1 cellular context compared by ENCODE assay signal in genomic region chr18:48446582-48447225, GRCh38.
TF ChIP-seq lines count a peak whose summit lies in the region.

No MANE protein-coding gene starts in this region.

TF ChIP-seq in HepG2, 621 proteins besides CTCF, POLR2A, EP300 and RAD21 (continued from another document and continues in another):
- TF ChIP-seq ZFP91 (CRISPR knock-in tag; IDR thresholded peaks at IDR 0.05; ENCODE audit: borderline replicate concordance) (peak; percentile 66), ZFY (CRISPR knock-in tag; IDR thresholded peaks at IDR 0.05) (peak; percentile 69), ZNF605 (CRISPR knock-in tag; IDR thresholded peaks at IDR 0.05) (peak; percentile 50; the same call in 1 of the 2 replicates), FOXC1 (CRISPR knock-in tag; IDR thresholded peaks at IDR 0.05; ENCODE audit: borderline replicate concordance) (peak; percentile 42; the same call in 1 of the 2 replicates), MLLT10 (CRISPR knock-in tag; IDR thresholded peaks at IDR 0.05) (no peak), EED (CRISPR knock-in tag; IDR thresholded peaks at IDR 0.05) (no peak), SOX6 (IDR thresholded peaks at IDR 0.05) (no peak), SOX6 (CRISPR knock-in tag; IDR thresholded peaks at IDR 0.05) (0 out of 2 replicates have a peak, but pooled peaks have one; percentile 43), RBAK (CRISPR knock-in tag; IDR thresholded peaks at IDR 0.05) (no peak), SCMH1 (CRISPR knock-in tag; IDR thresholded peaks at IDR 0.05; ENCODE audit: borderline replicate concordance) (no peak), SNAPC4 (CRISPR knock-in tag; IDR thresholded peaks at IDR 0.05) (no peak), ZNF552 (CRISPR knock-in tag; IDR thresholded peaks at IDR 0.05; ENCODE audit: borderline replicate concordance) (no peak), CREB1 (IDR thresholded peaks at IDR 0.05) (no peak), CREB1 (CRISPR knock-in tag; IDR thresholded peaks at IDR 0.05) (no peak), ZBTB7A (CRISPR knock-in tag; IDR thresholded peaks at IDR 0.05) (no peak), ZNF431 (CRISPR knock-in tag; IDR thresholded peaks at IDR 0.05; ENCODE audit: borderline replicate concordance, low read depth) (no peak), ZNF264 (CRISPR knock-in tag; IDR thresholded peaks at IDR 0.05) (peak; percentile 59; the same call in 1 of the 2 replicates), ZNF550 (CRISPR knock-in tag; IDR thresholded peaks at IDR 0.05; ENCODE audit: borderline replicate concordance) (no peak), UBTF (CRISPR knock-in tag; IDR thresholded peaks at IDR 0.05) (peak; percentile 78), ZNF615 (CRISPR knock-in tag; IDR thresholded peaks at IDR 0.05; ENCODE audit: borderline replicate concordance) (no peak), TARDBP (CRISPR knock-in tag; IDR thresholded peaks at IDR 0.05) (peak; percentile 76; the same call in 1 of the 2 replicates), ISX (CRISPR knock-in tag; conservative IDR thresholded peaks at IDR 0.05) (no peak), ZNF451 (CRISPR knock-in tag; IDR thresholded peaks at IDR 0.05) (no peak), ZUFSP (CRISPR knock-in tag; IDR thresholded peaks at IDR 0.05; ENCODE audit: borderline replicate concordance) (no peak), JUN (CRISPR knock-in tag; IDR thresholded peaks at IDR 0.05) (no peak), ZNF709 (CRISPR knock-in tag; IDR thresholded peaks at IDR 0.05) (no peak), ZSCAN31 (CRISPR knock-in tag; IDR thresholded peaks at IDR 0.05; ENCODE audit: low read depth) (0 out of 2 replicates have a peak, but pooled peaks have one; percentile 45), ZBTB7B (CRISPR knock-in tag; IDR thresholded peaks at IDR 0.05) (0 out of 2 replicates have a peak, but pooled peaks have one; percentile 31), ZMYM2 (CRISPR knock-in tag; IDR thresholded peaks at IDR 0.05) (peak; percentile 66; the same call in 1 of the 2 replicates), MEIS1 (CRISPR knock-in tag; IDR thresholded peaks at IDR 0.05; ENCODE audit: borderline replicate concordance) (0 out of 2 replicates have a peak, but pooled peaks have one; percentile 22), SETDB1 (CRISPR knock-in tag; IDR thresholded peaks at IDR 0.05; ENCODE audit: borderline replicate concordance) (no peak), TFDP2 (CRISPR knock-in tag; IDR thresholded peaks at IDR 0.05) (peak; percentile 48), ZNF574 (CRISPR knock-in tag; IDR thresholded peaks at IDR 0.05) (peak; percentile 63), ZMYM4 (CRISPR knock-in tag; IDR thresholded peaks at IDR 0.05) (peak; percentile 59; the same call in 1 of the 2 replicates), CCDC6 (CRISPR knock-in tag; IDR thresholded peaks at IDR 0.05) (no peak), ZNF773 (CRISPR knock-in tag; IDR thresholded peaks at IDR 0.05; ENCODE audit: borderline replicate concordance) (no peak), ZNF891 (CRISPR knock-in tag; IDR thresholded peaks at IDR 0.05) (peak; percentile 61; the same call in 1 of the 2 replicates)
- TF ChIP-seq, protein P1, sequence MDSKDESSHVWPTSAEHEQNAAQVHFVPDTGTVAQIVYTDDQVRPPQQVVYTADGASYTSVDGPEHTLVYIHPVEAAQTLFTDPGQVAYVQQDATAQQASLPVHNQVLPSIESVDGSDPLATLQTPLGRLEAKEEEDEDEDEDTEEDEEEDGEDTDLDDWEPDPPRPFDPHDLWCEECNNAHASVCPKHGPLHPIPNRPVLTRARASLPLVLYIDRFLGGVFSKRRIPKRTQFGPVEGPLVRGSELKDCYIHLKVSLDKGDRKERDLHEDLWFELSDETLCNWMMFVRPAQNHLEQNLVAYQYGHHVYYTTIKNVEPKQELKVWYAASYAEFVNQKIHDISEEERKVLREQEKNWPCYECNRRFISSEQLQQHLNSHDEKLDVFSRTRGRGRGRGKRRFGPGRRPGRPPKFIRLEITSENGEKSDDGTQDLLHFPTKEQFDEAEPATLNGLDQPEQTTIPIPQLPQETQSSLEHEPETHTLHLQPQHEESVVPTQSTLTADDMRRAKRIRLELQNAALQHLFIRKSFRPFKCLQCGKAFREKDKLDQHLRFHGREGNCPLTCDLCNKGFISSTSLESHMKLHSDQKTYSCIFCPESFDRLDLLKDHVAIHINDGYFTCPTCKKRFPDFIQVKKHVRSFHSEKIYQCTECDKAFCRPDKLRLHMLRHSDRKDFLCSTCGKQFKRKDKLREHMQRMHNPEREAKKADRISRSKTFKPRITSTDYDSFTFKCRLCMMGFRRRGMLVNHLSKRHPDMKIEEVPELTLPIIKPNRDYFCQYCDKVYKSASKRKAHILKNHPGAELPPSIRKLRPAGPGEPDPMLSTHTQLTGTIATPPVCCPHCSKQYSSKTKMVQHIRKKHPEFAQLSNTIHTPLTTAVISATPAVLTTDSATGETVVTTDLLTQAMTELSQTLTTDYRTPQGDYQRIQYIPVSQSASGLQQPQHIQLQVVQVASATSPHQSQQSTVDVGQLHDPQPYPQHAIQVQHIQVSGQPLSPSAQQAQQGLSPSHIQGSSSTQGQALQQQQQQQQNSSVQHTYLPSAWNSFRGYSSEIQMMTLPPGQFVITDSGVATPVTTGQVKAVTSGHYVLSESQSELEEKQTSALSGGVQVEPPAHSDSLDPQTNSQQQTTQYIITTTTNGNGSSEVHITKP (CRISPR knock-in tag; IDR thresholded peaks at IDR 0.05; ENCODE audit: low read depth) = 0 out of 2 replicates have a peak, but pooled peaks have one; percentile 30
- TF ChIP-seq, protein P2, sequence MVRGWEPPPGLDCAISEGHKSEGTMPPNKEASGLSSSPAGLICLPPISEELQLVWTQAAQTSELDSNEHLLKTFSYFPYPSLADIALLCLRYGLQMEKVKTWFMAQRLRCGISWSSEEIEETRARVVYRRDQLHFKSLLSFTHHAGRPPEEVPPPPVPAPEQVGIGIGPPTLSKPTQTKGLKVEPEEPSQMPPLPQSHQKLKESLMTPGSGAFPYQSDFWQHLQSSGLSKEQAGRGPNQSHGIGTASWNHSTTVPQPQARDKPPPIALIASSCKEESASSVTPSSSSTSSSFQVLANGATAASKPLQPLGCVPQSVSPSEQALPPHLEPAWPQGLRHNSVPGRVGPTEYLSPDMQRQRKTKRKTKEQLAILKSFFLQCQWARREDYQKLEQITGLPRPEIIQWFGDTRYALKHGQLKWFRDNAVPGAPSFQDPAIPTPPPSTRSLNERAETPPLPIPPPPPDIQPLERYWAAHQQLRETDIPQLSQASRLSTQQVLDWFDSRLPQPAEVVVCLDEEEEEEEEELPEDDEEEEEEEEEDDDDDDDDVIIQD (CRISPR knock-in tag; IDR thresholded peaks at IDR 0.05; ENCODE audit: low read depth) = 0 out of 2 replicates have a peak, but pooled peaks have one; percentile 49
